25 cellular contexts compared by ENCODE assay signal in genomic region chr5:2188137-2188536, GRCh38.
"Had no signal": no experiment of that assay in that cellular context is flagged by ENCODE, and none has a peak within 500 bp of the region (broad histone marks: within the 10 kb centered on the region; RNA-seq: fewer than 3 reads in every experiment).

No MANE protein-coding gene starts in this region.

- H3K4me3 ChIP-seq: stomach, suprapubic skin, testis, thoracic aorta, thyroid gland, tibial artery, tibial nerve, transverse colon, upper lobe of left lung, upper lobe of right lung, uterus, vagina had no signal

- ATAC-seq: stimulated activated effector memory CD8-positive, alpha-beta T cell treated with anti-CD3 and anti-CD28 coated beads, Interleukin-12 subunit alpha, Interleukin-12 subunit beta, amount 100 ng/mL, for 72 hours; stimulated activated naive B cell treated with anti-CD40 and anti-IgM and Interleukin-4, amounts not matched to agents 10 μg/mL and 1 μg/mL and 100 μg/mL, for 72 hours; stimulated activated naive CD8-positive, alpha-beta T cell treated with anti-CD3 and anti-CD28 coated beads, Interleukin-15, amount 100 ng/mL, for 72 hours; stimulated activated naive CD8-positive, alpha-beta T cell treated with anti-CD3 and anti-CD28 coated beads, Interleukin-15, Interleukin-2, amounts not matched to agents 100 U/mL and 50 U/mL, for 24 hours; upper lobe of right lung had no signal

- H3K27ac ChIP-seq: stomach, suprapubic skin, testis, thoracic aorta, thyroid gland, tibial artery, tibial nerve, transverse colon, upper lobe of left lung, upper lobe of right lung, uterus, vagina had no signal

- DNase-seq: stimulated activated CD4-positive, alpha-beta T cell treated with anti-CD3 and anti-CD28 coated beads, Interleukin-2, amount 100 ng/mL, for 48 hours; stimulated activated CD4-positive, alpha-beta T cell treated with anti-CD3 and anti-CD28 coated beads, Interleukin-4, amount 100 ng/mL, for 1 hour; stimulated activated CD4-positive, alpha-beta T cell treated with anti-CD3 and anti-CD28 coated beads, Interleukin-4, amount 100 ng/mL, for 24 hours; stimulated activated CD4-positive, alpha-beta T cell treated with anti-CD3 and anti-CD28 coated beads, Interleukin-4, amount 100 ng/mL, for 4 hours; stimulated activated CD8-positive, alpha-beta memory T cell treated with anti-CD3 and anti-CD28 coated beads, Interleukin-4, amount 100 ng/mL, for 48 hours; stimulated activated naive B cell treated with anti-CD40 and anti-IgM and Interleukin-4, amounts not matched to agents 10 μg/mL and 1 μg/mL and 100 μg/mL, for 72 hours; stimulated activated naive CD4-positive, alpha-beta T cell; stimulated activated naive CD4-positive, alpha-beta T cell treated with Interleukin-2 at 50 U/mL for 16 hours; stimulated activated naive CD8-positive, alpha-beta T cell treated with anti-CD3 and anti-CD28 coated beads, Interleukin-15, amount 100 ng/mL, for 72 hours; stimulated activated naive CD8-positive, alpha-beta T cell treated with anti-CD3 and anti-CD28 coated beads, Interleukin-15, Interleukin-2, amounts not matched to agents 100 U/mL and 50 U/mL, for 24 hours; substantia nigra; testis; thyroid gland; transverse colon; trophoblast cell; upper lobe of right lung; uterus had no signal
